Comparison of ENCODE assay signal across 1 cellular context in the genomic region with DNA sequence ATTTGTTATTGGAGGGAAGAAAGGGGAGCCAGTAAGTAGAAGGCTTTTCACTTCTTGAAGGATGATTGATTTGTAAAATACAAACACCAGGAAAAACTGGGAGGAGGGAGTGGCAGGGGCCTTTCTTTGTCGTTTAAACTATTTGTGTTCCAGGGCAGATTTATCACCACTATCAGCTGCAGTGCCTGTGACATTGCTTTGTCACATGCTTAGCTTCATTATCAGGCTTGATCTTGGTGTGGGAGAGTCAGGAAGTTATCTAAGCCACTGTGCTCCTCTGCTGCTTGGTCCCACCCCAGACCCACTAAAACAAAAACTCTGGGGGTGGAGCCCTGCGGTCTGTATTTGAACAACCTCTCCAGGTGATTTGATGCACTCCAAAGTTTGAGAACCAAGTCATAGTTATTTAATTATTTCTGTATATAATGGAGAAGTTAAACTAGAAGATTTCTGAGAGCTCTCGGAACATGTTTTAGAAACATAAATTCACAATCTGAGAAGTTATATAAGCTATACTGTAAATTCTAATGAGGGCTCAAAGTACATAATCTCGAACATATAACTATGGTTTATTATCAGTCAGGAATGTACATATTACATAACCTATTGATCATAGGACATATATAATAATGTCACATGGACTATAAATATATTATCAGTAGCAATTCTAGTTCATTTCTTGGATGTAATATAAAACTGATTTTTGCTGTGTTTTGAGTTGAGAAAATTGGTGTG.
A peak's percentile ranks its signal among the peaks of the same experiment; 100 is the strongest.
TF ChIP-seq lines count a peak whose summit lies in the region.

No MANE protein-coding gene starts in this region.

TF ChIP-seq in K562, 482 proteins besides CTCF, POLR2A, EP300 and RAD21 (continued from another document and continues in another):
- no peak for TF ChIP-seq TEAD2 (tag; IDR thresholded peaks at IDR 0.05)
- TF ChIP-seq, protein P1, sequence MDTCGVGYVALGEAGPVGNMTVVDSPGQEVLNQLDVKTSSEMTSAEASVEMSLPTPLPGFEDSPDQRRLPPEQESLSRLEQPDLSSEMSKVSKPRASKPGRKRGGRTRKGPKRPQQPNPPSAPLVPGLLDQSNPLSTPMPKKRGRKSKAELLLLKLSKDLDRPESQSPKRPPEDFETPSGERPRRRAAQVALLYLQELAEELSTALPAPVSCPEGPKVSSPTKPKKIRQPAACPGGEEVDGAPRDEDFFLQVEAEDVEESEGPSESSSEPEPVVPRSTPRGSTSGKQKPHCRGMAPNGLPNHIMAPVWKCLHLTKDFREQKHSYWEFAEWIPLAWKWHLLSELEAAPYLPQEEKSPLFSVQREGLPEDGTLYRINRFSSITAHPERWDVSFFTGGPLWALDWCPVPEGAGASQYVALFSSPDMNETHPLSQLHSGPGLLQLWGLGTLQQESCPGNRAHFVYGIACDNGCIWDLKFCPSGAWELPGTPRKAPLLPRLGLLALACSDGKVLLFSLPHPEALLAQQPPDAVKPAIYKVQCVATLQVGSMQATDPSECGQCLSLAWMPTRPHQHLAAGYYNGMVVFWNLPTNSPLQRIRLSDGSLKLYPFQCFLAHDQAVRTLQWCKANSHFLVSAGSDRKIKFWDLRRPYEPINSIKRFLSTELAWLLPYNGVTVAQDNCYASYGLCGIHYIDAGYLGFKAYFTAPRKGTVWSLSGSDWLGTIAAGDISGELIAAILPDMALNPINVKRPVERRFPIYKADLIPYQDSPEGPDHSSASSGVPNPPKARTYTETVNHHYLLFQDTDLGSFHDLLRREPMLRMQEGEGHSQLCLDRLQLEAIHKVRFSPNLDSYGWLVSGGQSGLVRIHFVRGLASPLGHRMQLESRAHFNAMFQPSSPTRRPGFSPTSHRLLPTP (IDR thresholded peaks at IDR 0.05; ENCODE audit: borderline replicate concordance, extremely low read depth, insufficient read length), result no peak
- TF ChIP-seq, protein P2, sequence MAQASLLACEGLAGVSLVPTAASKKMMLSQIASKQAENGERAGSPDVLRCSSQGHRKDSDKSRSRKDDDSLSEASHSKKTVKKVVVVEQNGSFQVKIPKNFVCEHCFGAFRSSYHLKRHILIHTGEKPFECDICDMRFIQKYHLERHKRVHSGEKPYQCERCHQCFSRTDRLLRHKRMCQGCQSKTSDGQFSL (CRISPR knock-in tag; IDR thresholded peaks at IDR 0.05), result no peak
- TF ChIP-seq, protein P2 (tag; IDR thresholded peaks at IDR 0.05), result no peak
- TF ChIP-seq, protein P3, sequence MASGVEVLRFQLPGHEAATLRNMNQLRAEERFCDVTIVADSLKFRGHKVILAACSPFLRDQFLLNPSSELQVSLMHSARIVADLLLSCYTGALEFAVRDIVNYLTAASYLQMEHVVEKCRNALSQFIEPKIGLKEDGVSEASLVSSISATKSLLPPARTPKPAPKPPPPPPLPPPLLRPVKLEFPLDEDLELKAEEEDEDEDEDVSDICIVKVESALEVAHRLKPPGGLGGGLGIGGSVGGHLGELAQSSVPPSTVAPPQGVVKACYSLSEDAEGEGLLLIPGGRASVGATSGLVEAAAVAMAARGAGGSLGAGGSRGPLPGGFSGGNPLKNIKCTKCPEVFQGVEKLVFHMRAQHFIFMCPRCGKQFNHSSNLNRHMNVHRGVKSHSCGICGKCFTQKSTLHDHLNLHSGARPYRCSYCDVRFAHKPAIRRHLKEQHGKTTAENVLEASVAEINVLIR (CRISPR knock-in tag; IDR thresholded peaks at IDR 0.05), result no peak
- no peak for TF ChIP-seq HEY1 (CRISPR knock-in tag; IDR thresholded peaks at IDR 0.05; ENCODE audit: borderline replicate concordance)
- TF ChIP-seq, protein P4, sequence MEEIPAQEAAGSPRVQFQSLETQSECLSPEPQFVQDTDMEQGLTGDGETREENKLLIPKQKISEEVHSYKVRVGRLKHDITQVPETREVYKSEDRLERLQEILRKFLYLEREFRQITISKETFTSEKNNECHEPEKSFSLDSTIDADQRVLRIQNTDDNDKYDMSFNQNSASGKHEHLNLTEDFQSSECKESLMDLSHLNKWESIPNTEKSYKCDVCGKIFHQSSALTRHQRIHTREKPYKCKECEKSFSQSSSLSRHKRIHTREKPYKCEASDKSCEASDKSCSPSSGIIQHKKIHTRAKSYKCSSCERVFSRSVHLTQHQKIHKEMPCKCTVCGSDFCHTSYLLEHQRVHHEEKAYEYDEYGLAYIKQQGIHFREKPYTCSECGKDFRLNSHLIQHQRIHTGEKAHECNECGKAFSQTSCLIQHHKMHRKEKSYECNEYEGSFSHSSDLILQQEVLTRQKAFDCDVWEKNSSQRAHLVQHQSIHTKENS (CRISPR knock-in tag; IDR thresholded peaks at IDR 0.05), result no peak
- peak; percentile 52 for TF ChIP-seq CXXC5 (CRISPR knock-in tag; IDR thresholded peaks at IDR 0.05)
- TF ChIP-seq RBM22 (IDR thresholded peaks at IDR 0.05; ENCODE audit: low read depth, low read length, poor library complexity, severe bottlenecking), result no peak
- TF ChIP-seq, protein P5, sequence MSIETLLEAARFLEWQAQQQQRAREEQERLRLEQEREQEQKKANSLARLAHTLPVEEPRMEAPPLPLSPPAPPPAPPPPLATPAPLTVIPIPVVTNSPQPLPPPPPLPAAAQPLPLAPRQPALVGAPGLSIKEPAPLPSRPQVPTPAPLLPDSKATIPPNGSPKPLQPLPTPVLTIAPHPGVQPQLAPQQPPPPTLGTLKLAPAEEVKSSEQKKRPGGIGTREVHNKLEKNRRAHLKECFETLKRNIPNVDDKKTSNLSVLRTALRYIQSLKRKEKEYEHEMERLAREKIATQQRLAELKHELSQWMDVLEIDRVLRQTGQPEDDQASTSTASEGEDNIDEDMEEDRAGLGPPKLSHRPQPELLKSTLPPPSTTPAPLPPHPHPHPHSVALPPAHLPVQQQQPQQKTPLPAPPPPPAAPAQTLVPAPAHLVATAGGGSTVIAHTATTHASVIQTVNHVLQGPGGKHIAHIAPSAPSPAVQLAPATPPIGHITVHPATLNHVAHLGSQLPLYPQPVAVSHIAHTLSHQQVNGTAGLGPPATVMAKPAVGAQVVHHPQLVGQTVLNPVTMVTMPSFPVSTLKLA (conservative IDR thresholded peaks at IDR 0.05), result peak in 1 of 2 experiments; percentile 76; a peak in 3 of 4 replicates
- TF ChIP-seq HDGF (IDR thresholded peaks at IDR 0.05), result no peak
- TF ChIP-seq, protein P6, sequence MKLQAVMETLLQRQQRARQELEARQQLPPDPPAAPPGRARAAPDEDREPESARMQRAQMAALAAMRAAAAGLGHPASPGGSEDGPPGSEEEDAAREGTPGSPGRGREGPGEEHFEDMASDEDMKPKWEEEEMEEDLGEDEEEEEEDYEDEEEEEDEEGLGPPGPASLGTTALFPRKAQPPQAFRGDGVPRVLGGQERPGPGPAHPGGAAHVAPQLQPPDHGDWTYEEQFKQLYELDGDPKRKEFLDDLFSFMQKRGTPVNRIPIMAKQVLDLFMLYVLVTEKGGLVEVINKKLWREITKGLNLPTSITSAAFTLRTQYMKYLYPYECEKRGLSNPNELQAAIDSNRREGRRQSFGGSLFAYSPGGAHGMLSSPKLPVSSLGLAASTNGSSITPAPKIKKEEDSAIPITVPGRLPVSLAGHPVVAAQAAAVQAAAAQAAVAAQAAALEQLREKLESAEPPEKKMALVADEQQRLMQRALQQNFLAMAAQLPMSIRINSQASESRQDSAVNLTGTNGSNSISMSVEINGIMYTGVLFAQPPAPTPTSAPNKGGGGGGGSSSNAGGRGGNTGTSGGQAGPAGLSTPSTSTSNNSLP (IDR thresholded peaks at IDR 0.05; ENCODE audit: borderline replicate concordance, low read depth, low read length), result no peak
- TF ChIP-seq FIP1L1 (IDR thresholded peaks at IDR 0.05; ENCODE audit: low read depth, low read length, poor library complexity, severe bottlenecking), result no peak
- TF ChIP-seq ZKSCAN1 (IDR thresholded peaks at IDR 0.05; ENCODE audit: low read depth, low read length), result no peak
- no peak for TF ChIP-seq E2F3 (CRISPR knock-in tag; IDR thresholded peaks at IDR 0.05)
- TF ChIP-seq, protein P7, sequence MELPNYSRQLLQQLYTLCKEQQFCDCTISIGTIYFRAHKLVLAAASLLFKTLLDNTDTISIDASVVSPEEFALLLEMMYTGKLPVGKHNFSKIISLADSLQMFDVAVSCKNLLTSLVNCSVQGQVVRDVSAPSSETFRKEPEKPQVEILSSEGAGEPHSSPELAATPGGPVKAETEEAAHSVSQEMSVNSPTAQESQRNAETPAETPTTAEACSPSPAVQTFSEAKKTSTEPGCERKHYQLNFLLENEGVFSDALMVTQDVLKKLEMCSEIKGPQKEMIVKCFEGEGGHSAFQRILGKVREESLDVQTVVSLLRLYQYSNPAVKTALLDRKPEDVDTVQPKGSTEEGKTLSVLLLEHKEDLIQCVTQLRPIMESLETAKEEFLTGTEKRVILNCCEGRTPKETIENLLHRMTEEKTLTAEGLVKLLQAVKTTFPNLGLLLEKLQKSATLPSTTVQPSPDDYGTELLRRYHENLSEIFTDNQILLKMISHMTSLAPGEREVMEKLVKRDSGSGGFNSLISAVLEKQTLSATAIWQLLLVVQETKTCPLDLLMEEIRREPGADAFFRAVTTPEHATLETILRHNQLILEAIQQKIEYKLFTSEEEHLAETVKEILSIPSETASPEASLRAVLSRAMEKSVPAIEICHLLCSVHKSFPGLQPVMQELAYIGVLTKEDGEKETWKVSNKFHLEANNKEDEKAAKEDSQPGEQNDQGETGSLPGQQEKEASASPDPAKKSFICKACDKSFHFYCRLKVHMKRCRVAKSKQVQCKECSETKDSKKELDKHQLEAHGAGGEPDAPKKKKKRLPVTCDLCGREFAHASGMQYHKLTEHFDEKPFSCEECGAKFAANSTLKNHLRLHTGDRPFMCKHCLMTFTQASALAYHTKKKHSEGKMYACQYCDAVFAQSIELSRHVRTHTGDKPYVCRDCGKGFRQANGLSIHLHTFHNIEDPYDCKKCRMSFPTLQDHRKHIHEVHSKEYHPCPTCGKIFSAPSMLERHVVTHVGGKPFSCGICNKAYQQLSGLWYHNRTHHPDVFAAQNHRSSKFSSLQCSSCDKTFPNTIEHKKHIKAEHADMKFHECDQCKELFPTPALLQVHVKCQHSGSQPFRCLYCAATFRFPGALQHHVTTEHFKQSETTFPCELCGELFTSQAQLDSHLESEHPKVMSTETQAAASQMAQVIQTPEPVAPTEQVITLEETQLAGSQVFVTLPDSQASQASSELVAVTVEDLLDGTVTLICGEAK (IDR thresholded peaks at IDR 0.05), result no peak
- TF ChIP-seq, protein P7 (CRISPR knock-in tag; IDR thresholded peaks at IDR 0.05), result no peak
- TF ChIP-seq EZH2 (IDR thresholded peaks at IDR 0.05; ENCODE audit: borderline replicate concordance, low read depth, low read length), result no peak
- TF ChIP-seq TARDBP (IDR thresholded peaks at IDR 0.05), result no peak
- TF ChIP-seq RBM14 (IDR thresholded peaks at IDR 0.05; ENCODE audit: borderline replicate concordance, insufficient read depth, low read depth, low read length), result no peak
- no peak for TF ChIP-seq EHMT2 (IDR thresholded peaks at IDR 0.05)
- TF ChIP-seq CBX5 (IDR thresholded peaks at IDR 0.05; ENCODE audit: borderline replicate concordance, low read depth), result no peak
- TF ChIP-seq, protein P8, sequence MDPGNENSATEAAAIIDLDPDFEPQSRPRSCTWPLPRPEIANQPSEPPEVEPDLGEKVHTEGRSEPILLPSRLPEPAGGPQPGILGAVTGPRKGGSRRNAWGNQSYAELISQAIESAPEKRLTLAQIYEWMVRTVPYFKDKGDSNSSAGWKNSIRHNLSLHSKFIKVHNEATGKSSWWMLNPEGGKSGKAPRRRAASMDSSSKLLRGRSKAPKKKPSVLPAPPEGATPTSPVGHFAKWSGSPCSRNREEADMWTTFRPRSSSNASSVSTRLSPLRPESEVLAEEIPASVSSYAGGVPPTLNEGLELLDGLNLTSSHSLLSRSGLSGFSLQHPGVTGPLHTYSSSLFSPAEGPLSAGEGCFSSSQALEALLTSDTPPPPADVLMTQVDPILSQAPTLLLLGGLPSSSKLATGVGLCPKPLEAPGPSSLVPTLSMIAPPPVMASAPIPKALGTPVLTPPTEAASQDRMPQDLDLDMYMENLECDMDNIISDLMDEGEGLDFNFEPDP (CRISPR knock-in tag; IDR thresholded peaks at IDR 0.05), result no peak
- peak; percentile 65 to 99; a peak in 3 of 4 replicates for TF ChIP-seq RCOR1 (IDR thresholded peaks at IDR 0.05; ENCODE audit: borderline replicate concordance in 1 of 2, low read depth in 2 of 2, low read length in 2 of 2)
- TF ChIP-seq ZFX (CRISPR knock-in tag; IDR thresholded peaks at IDR 0.05), result no peak
- TF ChIP-seq KLF1 (tag; IDR thresholded peaks at IDR 0.05), result no peak
- no peak for TF ChIP-seq BRD4 (IDR thresholded peaks at IDR 0.05)
- no peak for TF ChIP-seq ZNF717 (CRISPR knock-in tag; IDR thresholded peaks at IDR 0.05)
- TF ChIP-seq BRF1 (IDR thresholded peaks at IDR 0.05; ENCODE audit: borderline replicate concordance, extremely low read depth, insufficient read length), result no peak
- no peak for TF ChIP-seq ZNF146 (CRISPR knock-in tag; IDR thresholded peaks at IDR 0.05; ENCODE audit: unreplicated experiment)
- TF ChIP-seq NCOA6 (IDR thresholded peaks at IDR 0.05), result no peak
- TF ChIP-seq RNF2 (IDR thresholded peaks at IDR 0.05), result peak; percentile 54; the same call in 1 of the 2 replicates
- TF ChIP-seq CEBPB (tag; IDR thresholded peaks at IDR 0.05), result no peak
- no peak for TF ChIP-seq ZNF586 (CRISPR knock-in tag; conservative IDR thresholded peaks at IDR 0.05)
- TF ChIP-seq CHCHD3 (CRISPR knock-in tag; IDR thresholded peaks at IDR 0.05), result no peak
